Comparison of ENCODE assay signal across 9 cellular contexts in genomic region chr12:110591508-110592051, GRCh38. TPM values are rescaled to one million over a fixed set of nuclear protein-coding genes. Genes with fewer than 3 reads are reported as not detected.
DNase-seq lines count a peak whose midpoint lies in the region; ATAC-seq and TF ChIP-seq lines count a peak whose summit lies in the region.
"Had no signal": no experiment of that assay in that cellular context is flagged by ENCODE, and none has a peak within 500 bp of the region (broad histone marks: within the 10 kb centered on the region; RNA-seq: fewer than 3 reads in every experiment).

No MANE protein-coding gene starts in this region.

- H3K4me3 ChIP-seq in SK-N-SH (ENCODE audit: low read depth in 2 of 2, low read length in 1 of 2) = no peak overlapping the region
- no peak overlapping the region for H3K4me3 ChIP-seq in stomach smooth muscle (ENCODE audit: low read length in 2 of 2)
- H3K4me3 ChIP-seq in prostate gland = no peak overlapping the region

- H3K27me3 ChIP-seq in SK-N-SH (ENCODE audit: insufficient read depth) (no peaks in the 10 kb centered on the region), stomach smooth muscle (ENCODE audit: control insufficient read depth in 1 of 2, insufficient read depth in 2 of 2, low read length in 2 of 2) (no peaks in the 10 kb centered on the region), prostate gland (replicated peaks; ENCODE audit: insufficient read depth) (no peaks in the 10 kb centered on the region)

- H3K36me3 Mint-ChIP-seq in activated CD4-positive, alpha-beta memory T cell treated with anti-CD3 and anti-CD28 coated beads, Interleukin-2, amount 10 ng/mL, durations not matched to agents 7 days and 5 days (ENCODE audit: low read depth) = no peaks in the 10 kb centered on the region

- H3K27ac ChIP-seq in SK-N-SH (ENCODE audit: low read depth in 2 of 2, low read length in 1 of 2) = no peak overlapping the region
- peak overlapping the region; percentile 60 for H3K27ac ChIP-seq in stomach smooth muscle (ENCODE audit: low read length)
- peak overlapping the region in 1 of 2 donors; percentile 10 for H3K27ac ChIP-seq in prostate gland

- peak; percentile 42 for ATAC-seq in SK-N-SH treated with all-trans-retinoic acid at 6 μM for 48 hours
- ATAC-seq in HG03025 (IDR thresholded peaks at IDR 0.05; ENCODE audit: low FRiP score, unreplicated experiment) = no peak

- CTCF ChIA-PET in SK-N-SH (lab: Yijun Ruan, JAX) = interaction anchor here (1.0 to 5.4 kb wide), 3 partner anchors 10 to 297 kb away, joined by 3 to 34 read pairs (median 6); partner anchors contain the start of genes FAM216A and GPN3
- CTCF ChIA-PET in activated CD4-positive, alpha-beta memory T cell treated with anti-CD3 and anti-CD28 coated beads, Interleukin-2, amount 10 ng/mL, durations not matched to agents 7 days and 5 days (lab: Charles Lee) = interaction anchor here (0.6 to 4.9 kb wide), 3 partner anchors 10 to 160 kb away, joined by 3 to 39 read pairs (median 8); no protein-coding TSS in a partner anchor

- H3K4me1 ChIP-seq in SK-N-SH (ENCODE audit: control insufficient read depth in 1 of 2, insufficient read depth in 2 of 2, low read depth in 1 of 2, low read length in 1 of 2) (peaks cover 0 to 2% of the 10 kb centered on the region in 2 experiments; a peak in 1 of 4 replicates), stomach smooth muscle (ENCODE audit: control insufficient read depth, insufficient read depth, low read length) (peaks cover 7% of the 10 kb centered on the region), prostate gland (replicated peaks) (no peaks in the 10 kb centered on the region)

- H3K4me3 Mint-ChIP-seq in activated CD4-positive, alpha-beta memory T cell treated with anti-CD3 and anti-CD28 coated beads, Interleukin-2, amount 10 ng/mL, durations not matched to agents 7 days and 5 days = no peak overlapping the region

- no peaks in the 10 kb centered on the region for H3K27me3 Mint-ChIP-seq in activated CD4-positive, alpha-beta memory T cell treated with anti-CD3 and anti-CD28 coated beads, Interleukin-2, amount 10 ng/mL, durations not matched to agents 7 days and 5 days

- no peak overlapping the region for H3K9ac ChIP-seq in SK-N-SH
- no peak overlapping the region for H3K9ac ChIP-seq in stomach smooth muscle (ENCODE audit: low read length in 2 of 2)

- no peak for TF ChIP-seq POLR2A in prostate gland (IDR thresholded peaks at IDR 0.05)

- DNase-seq in SK-N-SH (no peak), islet precursor cell (peak; percentile 70), prostate gland (ENCODE audit: low spot score) (no peak), SHP77 treated with DMSO at 0.1 percent for 48 hours (lab: John Stamatoyannopoulos, UW) (no peak)
- no peak for DNase-seq in activated CD4-positive, alpha-beta memory T cell treated with anti-CD3 and anti-CD28 coated beads, Interleukin-2, amount 10 ng/mL, durations not matched to agents 7 days and 5 days
- DNase-seq: activated effector memory CD4-positive, alpha-beta T cell treated with Interleukin-2 at 50 U/mL for 16 hours had no signal

- H3K36me3 ChIP-seq in SK-N-SH (replicated peaks in 1 of 2; ENCODE audit: control insufficient read depth in 1 of 2, insufficient read depth in 2 of 2, low read length in 1 of 2) (no peaks in the 10 kb centered on the region), stomach smooth muscle (ENCODE audit: control insufficient read depth in 2 of 2, insufficient read depth in 2 of 2, low read length in 2 of 2) (no peaks in the 10 kb centered on the region), prostate gland (no peaks in the 10 kb centered on the region)

- H3K9me3 ChIP-seq in SK-N-SH (no peaks in the 10 kb centered on the region), stomach smooth muscle (ENCODE audit: control insufficient read depth in 2 of 2, low read length in 2 of 2) (no peaks in the 10 kb centered on the region), prostate gland (no peaks in the 10 kb centered on the region)

- no peaks in the 10 kb centered on the region for H3K9me2 ChIP-seq in SK-N-SH

- TF ChIP-seq CTCF in SK-N-SH (IDR thresholded peaks at IDR 0.05) (no peak), prostate gland (IDR thresholded peaks at IDR 0.05) (no peak)

- 80% methylated on average over 7 of the region's 7 CpGs for whole genome bisulfite sequencing in SK-N-SH (ENCODE audit: low lambda C conversion rate)
- WGBS in prostate gland = 53% methylated on average over 7 of the region's 7 CpGs

- no peak overlapping the region for H3K4me2 ChIP-seq in SK-N-SH

- H3K4me1 Mint-ChIP-seq in activated CD4-positive, alpha-beta memory T cell treated with anti-CD3 and anti-CD28 coated beads, Interleukin-2, amount 10 ng/mL, durations not matched to agents 7 days and 5 days = peaks cover 25% of the 10 kb centered on the region

- TF ChIP-seq RAD21 in SK-N-SH (IDR thresholded peaks at IDR 0.05; ENCODE audit: low read length) = no peak

- no peaks in the 10 kb centered on the region for H3K9me3 Mint-ChIP-seq in activated CD4-positive, alpha-beta memory T cell treated with anti-CD3 and anti-CD28 coated beads, Interleukin-2, amount 10 ng/mL, durations not matched to agents 7 days and 5 days

- POLR2A ChIA-PET in SK-N-SH (lab: Yijun Ruan, JAX) = no interaction called here
- POLR2A ChIA-PET in activated CD4-positive, alpha-beta memory T cell treated with anti-CD3 and anti-CD28 coated beads, Interleukin-2, amount 10 ng/mL, durations not matched to agents 7 days and 5 days (lab: Charles Lee) = interaction anchor here (0.6 to 5.3 kb wide), 9 partner anchors 11 to 107 kb away, joined by 3 to 38 read pairs (median 4); no protein-coding TSS in a partner anchor

- intact Hi-C loops in prostate gland (cut with DNase I) = no loop called here

- peak overlapping the region; percentile 57 for H3K27ac Mint-ChIP-seq in activated CD4-positive, alpha-beta memory T cell treated with anti-CD3 and anti-CD28 coated beads, Interleukin-2, amount 10 ng/mL, durations not matched to agents 7 days and 5 days

- TF ChIP-seq EP300 in SK-N-SH (IDR thresholded peaks at IDR 0.05; ENCODE audit: borderline replicate concordance in 1 of 2, low read depth in 1 of 2, low read length in 1 of 2) = no peak

- no peak overlapping the region for H2AFZ ChIP-seq in SK-N-SH (ENCODE audit: low read depth)

- H3F3A ChIP-seq in SK-N-SH (replicated peaks; ENCODE audit: insufficient read depth) = no peaks in the 10 kb centered on the region

- no peaks in the 10 kb centered on the region for H3K79me2 ChIP-seq in SK-N-SH (ENCODE audit: insufficient read depth)

- no peaks in the 10 kb centered on the region for H4K20me1 ChIP-seq in SK-N-SH (ENCODE audit: insufficient read depth)

TF ChIP-seq in SK-N-SH treated with all-trans-retinoic acid at 6 μM for 48 hours, 23 proteins besides CTCF, POLR2A, EP300 and RAD21 (continues in another document):
- TF ChIP-seq ZC3H10 (CRISPR knock-in tag; IDR thresholded peaks at IDR 0.05) (no peak), TCF4 (CRISPR knock-in tag; IDR thresholded peaks at IDR 0.05; ENCODE audit: borderline replicate concordance) (no peak), OSR1 (CRISPR knock-in tag; IDR thresholded peaks at IDR 0.05) (no peak), CSRNP3 (CRISPR knock-in tag; IDR thresholded peaks at IDR 0.05) (no peak), RARB (CRISPR knock-in tag; IDR thresholded peaks at IDR 0.05) (no peak)

TF ChIP-seq in SK-N-SH, 30 proteins besides CTCF, POLR2A, EP300 and RAD21 (continues in another document):
- TF ChIP-seq JUND (IDR thresholded peaks at IDR 0.05) (no peak), EZH2phosphoT487 (IDR thresholded peaks at IDR 0.05; ENCODE audit: borderline replicate concordance, low read depth) (no peak), NFIC (IDR thresholded peaks at IDR 0.05; ENCODE audit: borderline replicate concordance) (no peak), MAX (IDR thresholded peaks at IDR 0.05; ENCODE audit: low read depth) (no peak), FOXJ3 (CRISPR knock-in tag; IDR thresholded peaks at IDR 0.05) (no peak), SIN3A (IDR thresholded peaks at IDR 0.05; ENCODE audit: borderline replicate concordance, low read depth, low read length) (no peak), FOXM1 (IDR thresholded peaks at IDR 0.05; ENCODE audit: low read depth) (no peak), IRF3 (IDR thresholded peaks at IDR 0.05; ENCODE audit: low read depth, low read length) (no peak), MEF2A (IDR thresholded peaks at IDR 0.05; ENCODE audit: borderline replicate concordance, low read depth) (no peak)

RNA-seq across cellular contexts. Expression of gene PPTC7, which starts 8.5 kb away (rescaled TPM):
- 9.6 and 14.0 TPM in 2 replicates for polyA plus RNA-seq in SK-N-SH (2012; rRNA removed)
- polyA plus RNA-seq in SK-N-SH (2012; cell fraction: cytosol; rRNA removed) = 13.7 and 14.2 TPM in 2 replicates
- polyA plus RNA-seq in SK-N-SH (2012; cell fraction: nucleus; rRNA removed) = 4.8 and 9.6 TPM in 2 replicates
- total RNA-seq in activated CD4-positive, alpha-beta memory T cell treated with anti-CD3 and anti-CD28 coated beads, Interleukin-2, amount 10 ng/mL, durations not matched to agents 7 days and 5 days = 10 to 100 TPM; 31.5 to 31.8 TPM
- 10 to 100 TPM; 11.2 to 21.8 TPM for total RNA-seq in prostate gland

RNA-seq across cellular contexts. Expression of gene TCTN1, which starts 22.3 kb away (rescaled TPM):
- 40.2 and 43.2 TPM in 2 replicates for polyA plus RNA-seq in SK-N-SH (2012; rRNA removed)
- polyA plus RNA-seq in SK-N-SH (2012; cell fraction: cytosol; rRNA removed) = 45.6 and 47.0 TPM in 2 replicates
- 110 and 120 TPM in 2 replicates for polyA plus RNA-seq in SK-N-SH (2012; cell fraction: nucleus; rRNA removed)
- total RNA-seq in activated CD4-positive, alpha-beta memory T cell treated with anti-CD3 and anti-CD28 coated beads, Interleukin-2, amount 10 ng/mL, durations not matched to agents 7 days and 5 days = 1 to 10 TPM; 2.6 to 3.4 TPM
- total RNA-seq in prostate gland = 10 to 100 TPM; 45.5 to 68.7 TPM

Comparison
In these comparisons a context has a peak if more than half of its experiments do, and no peak if none do; other contexts are left out.
1. RNA of gene TCTN1, which starts 22.3 kb away (total RNA-seq): 45.5 to 68.7 TPM in prostate gland; 2.6 to 3.4 TPM in activated CD4-positive, alpha-beta memory T cell treated with anti-CD3 and anti-CD28 coated beads, Interleukin-2, amount 10 ng/mL, durations not matched to agents 7 days and 5 days; every median in the first group is over 10 times any median in the second.